Comparison of ENCODE assay signal across 9 cellular contexts in the genomic region with DNA sequence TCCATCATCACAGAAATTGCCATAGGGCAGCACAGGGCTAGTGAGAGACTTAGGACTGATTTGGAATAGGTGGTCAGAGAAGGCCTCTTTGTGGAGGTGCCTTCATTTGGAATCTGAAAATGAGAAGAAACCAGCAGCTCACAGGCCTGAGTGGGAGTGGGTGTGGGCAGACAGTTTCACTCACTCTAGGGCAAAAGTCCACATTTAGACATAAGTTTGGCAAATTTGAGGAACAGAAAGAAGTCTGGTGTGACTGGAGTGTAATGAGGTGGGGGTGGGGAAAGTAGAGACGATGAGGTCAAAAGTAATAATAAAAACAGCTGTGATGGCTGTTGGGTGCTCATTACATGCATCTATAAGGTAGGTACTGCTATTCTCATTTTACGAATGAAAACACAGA. TPM values are rescaled to one million over a fixed set of nuclear protein-coding genes. Genes with fewer than 3 reads are reported as not detected.
A peak's percentile ranks its signal among the peaks of the same experiment; 100 is the strongest.
DNase-seq lines count a peak whose midpoint lies in the region; ATAC-seq lines count a peak whose summit lies in the region.
"Had no signal": no experiment of that assay in that cellular context is flagged by ENCODE, and none has a peak within 500 bp of the region (broad histone marks: within the 10 kb centered on the region; RNA-seq: fewer than 3 reads in every experiment).

No MANE protein-coding gene starts in this region.

- peaks cover under 1% of the 10 kb centered on the region for H3K27me3 Mint-ChIP-seq in activated T-helper 1 cell treated with anti-CD3 and anti-CD28 coated beads, Interleukin-12 subunit alpha, Interleukin-12 subunit beta, Interleukin-2, Interleukin-4 antibody, amounts not matched to agents 30 ng/mL and 10 ng/mL and 1 ng/mL, durations not matched to agents 14 hours and 24 hours and 36 hours (ENCODE audit: insufficient read depth)

- H3K9me3 Mint-ChIP-seq in activated T-helper 1 cell treated with anti-CD3 and anti-CD28 coated beads, Interleukin-12 subunit alpha, Interleukin-12 subunit beta, Interleukin-2, Interleukin-4 antibody, amounts not matched to agents 30 ng/mL and 10 ng/mL and 1 ng/mL, durations not matched to agents 14 hours and 24 hours and 36 hours, result no peaks in the 10 kb centered on the region
- H3K9me3 Mint-ChIP-seq: T-helper 1 cell treated with Interleukin-12 subunit alpha and Interleukin-12 subunit beta and Interleukin-4 antibody, amounts not matched to agents 30 μg/mL and 1 μg/mL, for 36 hours had no signal

- H3K4me1 Mint-ChIP-seq in activated T-helper 1 cell treated with anti-CD3 and anti-CD28 coated beads, Interleukin-12 subunit alpha, Interleukin-12 subunit beta, Interleukin-2, Interleukin-4 antibody, amounts not matched to agents 30 ng/mL and 10 ng/mL and 1 ng/mL, durations not matched to agents 14 hours and 24 hours and 36 hours (ENCODE audit: low read depth), result peaks cover 27% of the 10 kb centered on the region

- H3K36me3 Mint-ChIP-seq in activated T-helper 1 cell treated with anti-CD3 and anti-CD28 coated beads, Interleukin-12 subunit alpha, Interleukin-12 subunit beta, Interleukin-2, Interleukin-4 antibody, amounts not matched to agents 30 ng/mL and 10 ng/mL and 1 ng/mL, durations not matched to agents 14 hours and 24 hours and 36 hours (ENCODE audit: low read depth), result no peaks in the 10 kb centered on the region

- H3K4me3 Mint-ChIP-seq in activated T-helper 1 cell treated with anti-CD3 and anti-CD28 coated beads, Interleukin-12 subunit alpha, Interleukin-12 subunit beta, Interleukin-2, Interleukin-4 antibody, amounts not matched to agents 30 ng/mL and 10 ng/mL and 1 ng/mL, durations not matched to agents 14 hours and 24 hours and 36 hours, result no peak overlapping the region
- H3K4me3 Mint-ChIP-seq: T-helper 1 cell treated with Interleukin-12 subunit alpha and Interleukin-12 subunit beta and Interleukin-4 antibody, amounts not matched to agents 30 μg/mL and 1 μg/mL, for 36 hours had no signal

- H3K27ac Mint-ChIP-seq in activated T-helper 1 cell treated with anti-CD3 and anti-CD28 coated beads, Interleukin-12 subunit alpha, Interleukin-12 subunit beta, Interleukin-2, Interleukin-4 antibody, amounts not matched to agents 30 ng/mL and 10 ng/mL and 1 ng/mL, durations not matched to agents 14 hours and 24 hours and 36 hours, result peak overlapping the region; percentile 41

- peak; percentile 51 for ATAC-seq in GM19351 (IDR thresholded peaks at IDR 0.05; ENCODE audit: unreplicated experiment)
- peak; percentile 53 for ATAC-seq in HG03025 (IDR thresholded peaks at IDR 0.05; ENCODE audit: low FRiP score, unreplicated experiment)

- intact Hi-C loops in activated T-helper 1 cell treated with anti-CD3 and anti-CD28 coated beads, Interleukin-12 subunit alpha, Interleukin-12 subunit beta, Interleukin-2, Interleukin-4 antibody, amounts not matched to agents 30 ng/mL and 10 ng/mL and 1 ng/mL, durations not matched to agents 14 hours and 24 hours and 36 hours (cut with micrococcal nuclease), result no loop called here

- peak; percentile 42 for DNase-seq in Ammon's horn (ENCODE audit: low spot score)
- no peak for DNase-seq in activated T-helper 1 cell treated with anti-CD3 and anti-CD28 coated beads, Interleukin-12 subunit alpha, Interleukin-12 subunit beta, Interleukin-2, Interleukin-4 antibody, amounts not matched to agents 30 ng/mL and 10 ng/mL and 1 ng/mL, durations not matched to agents 14 hours and 24 hours and 36 hours (ENCODE audit: low spot score)
- DNase-seq in kidney tubule cell (ENCODE audit: low spot score), result no peak
- no peak for DNase-seq in DMS153 (lab: John Stamatoyannopoulos, UW)
- DNase-seq in NCI-H69 (lab: John Stamatoyannopoulos, UW), result no peak
- no peak for DNase-seq in activated naive CD4-positive, alpha-beta T cell treated with Interleukin-2 at 50 U/mL for 16 hours

RNA-seq across cellular contexts. Expression of a gene that starts 22.4 kb away (rescaled TPM):
- 0.29 and 1.1 TPM in 2 replicates for total RNA-seq in activated T-helper 1 cell treated with anti-CD3 and anti-CD28 coated beads, Interleukin-12 subunit alpha, Interleukin-12 subunit beta, Interleukin-2, Interleukin-4 antibody, amounts not matched to agents 30 ng/mL and 10 ng/mL and 1 ng/mL, durations not matched to agents 14 hours and 24 hours and 36 hours
